ENCODE assay signal across 13 cellular contexts in genomic region chr2:197944416-197944815, GRCh38.
"Had no signal": no experiment of that assay in that cellular context is flagged by ENCODE, and none has a peak within 500 bp of the region (broad histone marks: within the 10 kb centered on the region; RNA-seq: fewer than 3 reads in every experiment).

No MANE protein-coding gene starts in this region.

- ATAC-seq: stimulated activated memory B cell treated with anti-CD40 and anti-IgM and Interleukin-4, amounts not matched to agents 10 μg/mL and 1 μg/mL and 100 μg/mL, for 72 hours had no signal

- H3K36me3 ChIP-seq: right lobe of liver had no signal

- H3K27ac ChIP-seq: right lobe of liver had no signal

- H3K27me3 ChIP-seq: right lobe of liver had no signal

- H3K9me3 ChIP-seq: right lobe of liver had no signal

- H3K4me3 ChIP-seq: right lobe of liver had no signal

- H3K4me1 ChIP-seq: right lobe of liver had no signal

- DNase-seq: activated CD4-positive, alpha-beta T cell treated with anti-CD3 and anti-CD28 coated beads, Interleukin-2, amount 50 U/mL, for 4 hours; activated CD4-positive, CD25-positive, alpha-beta regulatory T cell treated with anti-CD3 and anti-CD28 coated beads, Interleukin-2, amount 50 U/mL, for 72 hours; activated naive CD4-positive, alpha-beta T cell treated with Interleukin-2 at 50 U/mL for 16 hours; cortex of kidney; effector CD8-positive, alpha-beta T cell; hippocampal formation; kidney glomerular epithelial cell; midbrain; naive B cell; nucleus accumbens; right lobe of liver; substantia nigra had no signal
